17 cellular contexts compared by ENCODE assay signal in genomic region chr11:68382358-68382998, GRCh38.
A peak's percentile ranks its signal among the peaks of the same experiment; 100 is the strongest.
DNase-seq lines count a peak whose midpoint lies in the region; ATAC-seq, FAIRE-seq and TF ChIP-seq lines count a peak whose summit lies in the region.
"Had no signal": no experiment of that assay in that cellular context is flagged by ENCODE, and none has a peak within 500 bp of the region (broad histone marks: within the 10 kb centered on the region; RNA-seq: fewer than 3 reads in every experiment).

No MANE protein-coding gene starts in this region.

- ATAC-seq in A549 (no peak), left colon (no peak)
- ATAC-seq: effector memory CD8-positive, alpha-beta T cell had no signal

- no peak overlapping the region for H3K4me2 ChIP-seq in A549
- H3K4me2 ChIP-seq in neuronal stem cell (ENCODE audit: insufficient read depth, low read length, poor library complexity, severe bottlenecking): no peak overlapping the region

- H2BK5ac ChIP-seq in neuronal stem cell (ENCODE audit: low read length): no peak overlapping the region

- TF ChIP-seq CTCF in A549 (IDR thresholded peaks at IDR 0.05): no peak
- TF ChIP-seq CTCF in Caco-2 (IDR thresholded peaks at IDR 0.05; ENCODE audit: insufficient read depth in 1 of 2, low read depth in 1 of 2, low read length in 1 of 2, severe bottlenecking in 1 of 2, unreplicated experiment in 1 of 2): no peak
- no peak for TF ChIP-seq CTCF in coronary artery (IDR thresholded peaks at IDR 0.05)

- H2BK12ac ChIP-seq in neuronal stem cell (ENCODE audit: low read length): no peak overlapping the region

- no peak overlapping the region for H3K4me3 ChIP-seq in A549
- no peak overlapping the region for H3K4me3 ChIP-seq in Caco-2 (ENCODE audit: low read depth, low read length)
- no peak overlapping the region for H3K4me3 ChIP-seq in coronary artery
- no peak overlapping the region for H3K4me3 ChIP-seq in neuronal stem cell (ENCODE audit: low read length in 2 of 2)
- H3K4me3 ChIP-seq: testis had no signal

- peaks cover 44% of the 10 kb centered on the region for H3K4me1 Mint-ChIP-seq in Caco-2 (ENCODE audit: low read depth, unreplicated experiment)

- no peaks in the 10 kb centered on the region for H3K9me3 ChIP-seq in A549
- H3K9me3 ChIP-seq in Caco-2: no peaks in the 10 kb centered on the region
- peaks cover 0 to 7% of the 10 kb centered on the region in 2 donors for H3K9me3 ChIP-seq in neuronal stem cell (replicated peaks in 1 of 2; ENCODE audit: control insufficient read depth in 2 of 2, insufficient read depth in 1 of 2, low read depth in 1 of 2, low read length in 2 of 2)
- H3K9me3 ChIP-seq: testis had no signal

- no peak overlapping the region for H3K4me3 Mint-ChIP-seq in Caco-2 (ENCODE audit: unreplicated experiment)
- H3K4me3 Mint-ChIP-seq: effector memory CD8-positive, alpha-beta T cell had no signal

- no peak for FAIRE-seq in A549 (lab: Jason Lieb, UNC)

- H3K36me3 ChIP-seq in Caco-2 (ENCODE audit: control insufficient read depth, insufficient read depth, low read length): peaks cover 22% of the 10 kb centered on the region
- peaks cover 8 to 16% of the 10 kb centered on the region in 2 donors for H3K36me3 ChIP-seq in neuronal stem cell (replicated peaks in 1 of 2; ENCODE audit: control insufficient read depth in 2 of 2, insufficient read depth in 2 of 2, low read length in 2 of 2)

- no peak for DNase-seq in A549 (ENCODE audit: low read depth in 1 of 2, low spot score in 1 of 2)
- no peak for DNase-seq in Caco-2
- no peak for DNase-seq in coronary artery (ENCODE audit: low spot score)
- DNase-seq in neuronal stem cell (ENCODE audit: low spot score): no peak
- no peak for DNase-seq in left colon
- DNase-seq in NCI-H2107 (lab: John Stamatoyannopoulos, UW): no peak
- no peak for DNase-seq in hypothalamus (lab: John Stamatoyannopoulos, UW)
- DNase-seq in NOMO-1 (lab: John Stamatoyannopoulos, UW; ENCODE audit: unreplicated experiment in 2 of 2): no peak
- DNase-seq: activated CD4-positive, alpha-beta T cell treated with anti-CD3 and anti-CD28 coated beads, Interleukin-2, amount 50 U/mL, for 4 hours; activated naive CD4-positive, alpha-beta T cell treated with Interleukin-2 at 50 U/mL for 16 hours; activated T-cell treated with anti-CD3 and anti-CD28 coated beads for 4 hours; effector memory CD8-positive, alpha-beta T cell; Karpas-422; NCI-H1930; NK-92 treated with Interleukin-12 subunit alpha and Interleukin-12 subunit beta, amount 100 ng/mL, for 24 hours; stimulated activated CD8-positive, alpha-beta memory T cell treated with anti-CD3 and anti-CD28 coated beads, Interleukin-4, amount 100 ng/mL, for 48 hours; testis had no signal

- H4K91ac ChIP-seq in neuronal stem cell (ENCODE audit: low read depth, low read length, poor library complexity): no peak overlapping the region

- POLR2A ChIA-PET in A549 (lab: Yijun Ruan, JAX) (no interaction called here), Caco-2 (lab: Charles Lee) (no interaction called here)

- intact Hi-C loops in Caco-2 (cut with micrococcal nuclease; ENCODE audit: unreplicated experiment): loop anchor here (5.0 kb wide), 1 partner anchor 110 kb away; the partner anchor contains the start of gene C11orf24
- intact Hi-C loops in left colon (cut with DNase I, micrococcal nuclease): loop anchor here in 1 of 2 donors (5.0 to 10.0 kb wide), 2 partner anchors 78 to 125 kb away; no protein-coding TSS in a partner anchor

- no peak overlapping the region for H4K8ac ChIP-seq in neuronal stem cell (ENCODE audit: low read depth, low read length)

- peak overlapping the region in 1 of 2 experiments; percentile 83; a peak in 4 of 6 replicates for H3K27ac ChIP-seq in A549
- H3K27ac ChIP-seq in coronary artery: peak overlapping the region; percentile 74 to 91
- H3K27ac ChIP-seq in neuronal stem cell (replicated peaks; ENCODE audit: low read length): no peak overlapping the region

- no peak overlapping the region for H2BK15ac ChIP-seq in neuronal stem cell (ENCODE audit: low read length)

- H3K18ac ChIP-seq in neuronal stem cell (ENCODE audit: low read length): no peak overlapping the region

- WGBS in A549 (ENCODE audit: missing lambda C conversion rate): 87% methylated on average over 16 of the region's 16 CpGs
- no CpG with 5 or more reads among the region's 16 CpGs for WGBS in neuronal stem cell (ENCODE audit: extremely low coverage in 2 of 2, insufficient read length in 2 of 2, insufficient replicate concordance in 1 of 2), 2 donors

- H3K36me3 Mint-ChIP-seq in Caco-2 (ENCODE audit: insufficient read depth, unreplicated experiment): peaks cover 61% of the 10 kb centered on the region

- no peak overlapping the region for H3K4ac ChIP-seq in neuronal stem cell (ENCODE audit: low read length)

- H3K27me3 Mint-ChIP-seq in Caco-2 (ENCODE audit: insufficient read depth, unreplicated experiment): no peaks in the 10 kb centered on the region

- no peak overlapping the region for H3K9ac ChIP-seq in neuronal stem cell (ENCODE audit: low read depth, low read length, poor library complexity)

- no peaks in the 10 kb centered on the region for H3K27me3 ChIP-seq in Caco-2 (replicated peaks; ENCODE audit: control insufficient read depth, insufficient read depth, low read length)
- H3K27me3 ChIP-seq in neuronal stem cell (ENCODE audit: control insufficient read depth in 3 of 3, insufficient read depth in 3 of 3, low read depth in 1 of 3, low read length in 3 of 3): no peaks in the 10 kb centered on the region
- H3K27me3 ChIP-seq: testis had no signal

- no peak for TF ChIP-seq EP300 in A549 (IDR thresholded peaks at IDR 0.05)

- H3K27ac Mint-ChIP-seq in Caco-2 (ENCODE audit: unreplicated experiment): peak overlapping the region; percentile 53
- H3K27ac Mint-ChIP-seq: effector memory CD8-positive, alpha-beta T cell had no signal

- H3K4me1 ChIP-seq in A549 (peaks cover 46% of the 10 kb centered on the region), Caco-2 (peaks cover 38% of the 10 kb centered on the region), neuronal stem cell (ENCODE audit: control insufficient read depth in 2 of 2, insufficient read depth in 1 of 2, low read depth in 1 of 2, low read length in 2 of 2) (peaks cover 6 to 16% of the 10 kb centered on the region in 2 donors)

- H3K14ac ChIP-seq in neuronal stem cell (ENCODE audit: low read length): no peak overlapping the region

- H3K23ac ChIP-seq in neuronal stem cell (ENCODE audit: low read depth, low read length, poor library complexity): peak overlapping the region; percentile 14

- no peak for TF ChIP-seq RAD21 in A549 (conservative IDR thresholded peaks at IDR 0.05 in 1 of 2, IDR thresholded peaks at IDR 0.05 in 1 of 2)

- TF ChIP-seq POLR2A in A549 (IDR thresholded peaks at IDR 0.05; ENCODE audit: low read length): no peak

- H3K79me1 ChIP-seq in neuronal stem cell (ENCODE audit: low read depth, low read length): peaks cover 9% of the 10 kb centered on the region

- BruUV-seq in Caco-2 (replicated peaks; lab: Mats Ljungman, UMichigan): no TSS peak

- H2AK5ac ChIP-seq in neuronal stem cell (ENCODE audit: low read depth, low read length): no peak overlapping the region

- no peaks in the 10 kb centered on the region for H3K9me3 Mint-ChIP-seq in Caco-2 (ENCODE audit: unreplicated experiment)
- H3K9me3 Mint-ChIP-seq: effector memory CD8-positive, alpha-beta T cell had no signal

- H2BK120ac ChIP-seq in neuronal stem cell (ENCODE audit: low read depth, low read length): no peak overlapping the region

- CTCF ChIA-PET in A549 (lab: Yijun Ruan, JAX): interaction anchor here (0.6 to 9.2 kb wide), 23 partner anchors 8 to 1658 kb away, joined by 3 to 96 read pairs (median 6); partner anchors contain the start of genes C11orf24 and LRP5
- CTCF ChIA-PET in Caco-2 (lab: Charles Lee): interaction anchor here (0.7 to 3.4 kb wide), 4 partner anchors 12 to 125 kb away, joined by 4 to 28 read pairs (median 11); no protein-coding TSS in a partner anchor

- no peak overlapping the region for H2AFZ ChIP-seq in neuronal stem cell (ENCODE audit: low read length)

TF ChIP-seq in A549, 52 proteins besides CTCF, POLR2A, EP300 and RAD21:
- TF ChIP-seq PBX3 (IDR thresholded peaks at IDR 0.05) (no peak), TFCP2L1 (CRISPR knock-in tag; IDR thresholded peaks at IDR 0.05) (no peak), ZFP36 (IDR thresholded peaks at IDR 0.05; ENCODE audit: borderline replicate concordance, partially characterized antibody) (peak; percentile 71)
